Comparison of ENCODE assay signal across 20 cellular contexts in genomic region chr2:41647468-41648042, GRCh38.
"Had no signal": no experiment of that assay in that cellular context is flagged by ENCODE, and none has a peak within 500 bp of the region (broad histone marks: within the 10 kb centered on the region; RNA-seq: fewer than 3 reads in every experiment).

No MANE protein-coding gene starts in this region.

- H3K36me3 ChIP-seq: esophagus muscularis mucosa, lower lobe of right lung, upper lobe of left lung, WERI-Rb-1 had no signal

- H3K4me3 ChIP-seq: esophagus muscularis mucosa, hepatocyte, lower lobe of right lung, upper lobe of left lung had no signal

- H3K27ac ChIP-seq: esophagus muscularis mucosa, foreskin keratinocyte, hepatocyte, lower lobe of right lung, upper lobe of left lung, WERI-Rb-1 had no signal

- ATAC-seq: activated naive CD4-positive, alpha-beta T cell treated with anti-CD3 and anti-CD28 coated beads, Interleukin-2, amount 50 U/mL, for 72 hours; foreskin keratinocyte; left colon; lower lobe of right lung; naive thymus-derived CD8-positive, alpha-beta T cell had no signal

- DNase-seq: activated CD4-positive, alpha-beta T cell treated with anti-CD3 and anti-CD28 coated beads for 1 hour; activated gamma-delta T cell; dermis blood vessel endothelial cell; effector memory CD4-positive, alpha-beta T cell; foreskin keratinocyte; islet precursor cell; left colon; lower lobe of right lung; naive thymus-derived CD8-positive, alpha-beta T cell; stimulated activated CD4-positive, alpha-beta T cell treated with anti-CD3 and anti-CD28 coated beads, Interleukin-12 subunit alpha, Interleukin-12 subunit beta, amount 100 ng/mL, for 4 hours; stimulated activated CD4-positive, alpha-beta T cell treated with anti-CD3 and anti-CD28 coated beads, Interleukin-1b, Interleukin-23, amount 100 ng/mL, for 48 hours; stimulated activated naive CD4-positive, alpha-beta T cell treated with Interleukin-2 at 50 U/mL for 16 hours; substantia nigra; SW 1271; T-helper 2 cell; upper lobe of left lung; WERI-Rb-1 had no signal

- H3K27me3 ChIP-seq: esophagus muscularis mucosa, foreskin keratinocyte, hepatocyte, upper lobe of left lung had no signal

- H3K9me3 ChIP-seq: esophagus muscularis mucosa, lower lobe of right lung, upper lobe of left lung had no signal

- H3K4me1 ChIP-seq: esophagus muscularis mucosa, foreskin keratinocyte, lower lobe of right lung, upper lobe of left lung had no signal
